In the genomic region with DNA sequence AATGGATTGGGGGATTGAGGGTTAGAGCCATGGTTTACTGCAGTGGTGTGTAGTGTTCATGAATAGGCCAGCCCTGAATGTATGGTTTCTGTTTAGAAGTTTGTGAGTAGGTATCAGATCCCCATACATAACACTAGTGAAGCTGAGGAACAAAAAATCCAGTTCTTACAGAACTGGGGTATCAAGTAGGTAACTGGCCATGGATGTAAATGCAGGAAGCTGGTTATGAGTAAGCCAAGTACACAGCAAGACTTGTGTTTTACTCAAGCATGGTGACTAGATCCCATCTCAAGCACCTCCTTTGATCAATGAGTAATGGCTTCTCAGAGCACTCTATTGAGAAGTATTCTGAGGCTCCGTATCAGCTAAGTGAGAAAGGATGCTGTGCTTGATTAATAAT, we compare ENCODE assay signal across 13 cellular contexts.
A peak's percentile ranks its signal among the peaks of the same experiment; 100 is the strongest.
DNase-seq lines count a peak whose midpoint lies in the region; ATAC-seq and TF ChIP-seq lines count a peak whose summit lies in the region.
"Had no signal": no experiment of that assay in that cellular context is flagged by ENCODE, and none has a peak within 500 bp of the region (broad histone marks: within the 10 kb centered on the region; RNA-seq: fewer than 3 reads in every experiment).

No MANE protein-coding gene starts in this region.

- no peaks in the 10 kb centered on the region for H3K36me3 ChIP-seq in spleen
- H3K36me3 ChIP-seq: gastroesophageal sphincter had no signal

- no peaks in the 10 kb centered on the region for H3K27me3 ChIP-seq in spleen (replicated peaks in 1 of 7)
- H3K27me3 ChIP-seq: gastroesophageal sphincter had no signal

- H3K4me1 ChIP-seq in spleen = peaks cover 0 to 8% (median 0%) of the 10 kb centered on the region in 6 donors
- H3K4me1 ChIP-seq: gastroesophageal sphincter had no signal

- H3K9me3 ChIP-seq in spleen = no peaks in the 10 kb centered on the region
- H3K9me3 ChIP-seq: gastroesophageal sphincter had no signal

- no peak for TF ChIP-seq POLR2A in spleen (IDR thresholded peaks at IDR 0.05)

- peak; percentile 55 for ATAC-seq in GM21367 (IDR thresholded peaks at IDR 0.05; ENCODE audit: unreplicated experiment)
- peak; percentile 78 for ATAC-seq in HG03097 (IDR thresholded peaks at IDR 0.05; ENCODE audit: low FRiP score, unreplicated experiment)

- TF ChIP-seq CTCF in GM12865 (IDR thresholded peaks at IDR 0.05; ENCODE audit: insufficient read depth, low read depth, low read length, missing control alignments) = no peak
- no peak for TF ChIP-seq CTCF in spleen (IDR thresholded peaks at IDR 0.05 in 8 of 11, conservative IDR thresholded peaks at IDR 0.05 in 3 of 11)

- intact Hi-C loops in spleen (cut with DNase I; ENCODE audit: low total_unique reads) = no loop called here

- 65 to 92% (median 69%) methylated on average over 1 of the region's 1 CpG for WGBS in spleen, 5 donors

- peak; percentile 65 for DNase-seq in GM12865 (ENCODE audit: low read depth)
- DNase-seq in fibroblast of peridontal ligament (ENCODE audit: extremely low read depth) = peak; percentile 3
- no peak for DNase-seq in spleen
- no peak for DNase-seq in iPS-NIHi11 (ENCODE audit: low spot score)
- no peak for DNase-seq in NCI-H2196 (lab: John Stamatoyannopoulos, UW; ENCODE audit: unreplicated experiment)
- no peak for DNase-seq in ecto neural progenitor cell (ENCODE audit: low spot score)
- DNase-seq: activated effector memory CD4-positive, alpha-beta T cell treated with anti-CD3 and anti-CD28 coated beads, Interleukin-2, amount 50 U/mL, for 16 hours; H7; SHP77; stimulated activated CD4-positive, alpha-beta T cell treated with anti-CD3 and anti-CD28 coated beads, Interleukin-12 subunit alpha, Interleukin-12 subunit beta, amount 100 ng/mL, for 4 hours had no signal

- no peak overlapping the region for H3K4me3 ChIP-seq in GM12865 (ENCODE audit: low read depth, low read length)
- H3K4me3 ChIP-seq in spleen = no peak overlapping the region
- H3K4me3 ChIP-seq: gastroesophageal sphincter had no signal

- H3K27ac ChIP-seq in spleen = no peak overlapping the region
- H3K27ac ChIP-seq: gastroesophageal sphincter had no signal

Comparison
In these comparisons a context has a peak if more than half of its experiments do, and no peak if none do; other contexts are left out.
1. DNase-seq: peak in GM12865 (single experiment) and fibroblast of peridontal ligament (single experiment); none in spleen (single experiment), iPS-NIHi11 (single experiment), NCI-H2196 (single experiment) and ecto neural progenitor cell (single experiment).